ENCODE assay signal across 16 cellular contexts in the genomic region with DNA sequence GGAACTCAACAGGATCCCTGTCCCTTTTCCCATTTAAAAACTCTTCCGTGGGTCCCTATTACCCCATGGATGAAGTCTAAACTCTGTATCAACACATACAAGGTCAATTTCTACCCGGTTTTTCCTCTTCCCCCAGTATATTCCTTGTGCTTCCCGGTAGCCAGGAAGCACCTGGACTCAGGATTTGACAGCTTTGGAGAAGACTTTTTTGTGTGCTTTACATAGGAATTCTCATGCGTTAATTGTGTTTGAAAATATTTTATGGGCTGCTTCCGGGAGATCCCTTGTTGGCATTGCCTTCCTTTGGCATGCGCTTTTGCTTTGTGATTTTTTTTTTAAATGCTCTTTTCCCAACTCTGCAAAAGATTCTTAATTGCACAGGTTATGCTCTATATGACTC. TPM values are rescaled to one million over a fixed set of nuclear protein-coding genes. Genes with fewer than 3 reads are reported as not detected.
DNase-seq lines count a peak whose midpoint lies in the region; ATAC-seq and TF ChIP-seq lines count a peak whose summit lies in the region.
"Had no signal": no experiment of that assay in that cellular context is flagged by ENCODE, and none has a peak within 500 bp of the region (broad histone marks: within the 10 kb centered on the region; RNA-seq: fewer than 3 reads in every experiment).

No MANE protein-coding gene starts in this region.

- H3K36me3 ChIP-seq in suprapubic skin = no peaks in the 10 kb centered on the region

- peaks cover 6% of the 10 kb centered on the region for H3K4me1 ChIP-seq in suprapubic skin

- H3K9me3 ChIP-seq in suprapubic skin = no peaks in the 10 kb centered on the region

- no peak for ATAC-seq in activated T-cell treated with anti-CD3 and anti-CD28 coated beads, Interleukin-2, amount 50 U/mL, for 72 hours (replicated peaks in 1 of 2)
- no peak for ATAC-seq in activated T-cell treated with anti-CD3 and anti-CD28 coated beads, Interleukin-2, amount 50 U/mL, for 4 hours
- no peak for ATAC-seq in activated naive CD8-positive, alpha-beta T cell treated with anti-CD3 and anti-CD28 coated beads, Interleukin-2, amount 50 U/mL, for 24 hours
- ATAC-seq in memory B cell (ENCODE audit: low read depth) (no peak), HG02623 (IDR thresholded peaks at IDR 0.05; ENCODE audit: unreplicated experiment) (no peak), GM18909 (IDR thresholded peaks at IDR 0.05; ENCODE audit: poor library complexity, unreplicated experiment) (no peak)
- ATAC-seq: naive thymus-derived CD8-positive, alpha-beta T cell had no signal

- H3K4me3 ChIP-seq in suprapubic skin = no peak overlapping the region

- peak overlapping the region; percentile 34 for H3K27ac ChIP-seq in suprapubic skin

- peaks cover 30% of the 10 kb centered on the region for H3K4me1 Mint-ChIP-seq in activated T-cell treated with anti-CD3 and anti-CD28 coated beads, Interleukin-2, amount 50 U/mL, for 72 hours (ENCODE audit: low read depth)
- H3K4me1 Mint-ChIP-seq in activated T-cell treated with anti-CD3 and anti-CD28 coated beads, Interleukin-2, amount 50 U/mL, for 4 hours (ENCODE audit: low read depth) = peaks cover 49% of the 10 kb centered on the region
- H3K4me1 Mint-ChIP-seq in activated naive CD8-positive, alpha-beta T cell treated with anti-CD3 and anti-CD28 coated beads, Interleukin-2, amount 50 U/mL, for 24 hours = peaks cover 66% of the 10 kb centered on the region
- H3K4me1 Mint-ChIP-seq in memory B cell = peaks cover 14% of the 10 kb centered on the region

- H3K9me3 Mint-ChIP-seq in activated T-cell treated with anti-CD3 and anti-CD28 coated beads, Interleukin-2, amount 50 U/mL, for 72 hours = no peaks in the 10 kb centered on the region
- H3K9me3 Mint-ChIP-seq in activated T-cell treated with anti-CD3 and anti-CD28 coated beads, Interleukin-2, amount 50 U/mL, for 4 hours = no peaks in the 10 kb centered on the region
- no peaks in the 10 kb centered on the region for H3K9me3 Mint-ChIP-seq in activated naive CD8-positive, alpha-beta T cell treated with anti-CD3 and anti-CD28 coated beads, Interleukin-2, amount 50 U/mL, for 24 hours
- peaks cover 1% of the 10 kb centered on the region for H3K9me3 Mint-ChIP-seq in memory B cell
- H3K9me3 Mint-ChIP-seq: naive thymus-derived CD8-positive, alpha-beta T cell had no signal

- no peaks in the 10 kb centered on the region for H3K27me3 ChIP-seq in suprapubic skin

- no peak for DNase-seq in activated T-cell treated with anti-CD3 and anti-CD28 coated beads, Interleukin-2, amount 50 U/mL, for 72 hours
- no peak for DNase-seq in activated T-cell treated with anti-CD3 and anti-CD28 coated beads, Interleukin-2, amount 50 U/mL, for 4 hours
- no peak for DNase-seq in activated naive CD8-positive, alpha-beta T cell treated with anti-CD3 and anti-CD28 coated beads, Interleukin-2, amount 50 U/mL, for 24 hours
- DNase-seq in memory B cell (ENCODE audit: low spot score in 2 of 2) (no peak), suprapubic skin (ENCODE audit: low spot score in 2 of 2) (no peak), NAMALWA (ENCODE audit: low spot score) (no peak)
- DNase-seq: amniotic stem cell; DMS153; islet precursor cell; KG1; naive thymus-derived CD8-positive, alpha-beta T cell; NCI-H187; NCI-H526; small intestine had no signal

- no peak for TF ChIP-seq CTCF in suprapubic skin (IDR thresholded peaks at IDR 0.05)

- peak overlapping the region in 1 of 2 donors; percentile 29 for H3K4me3 Mint-ChIP-seq in activated T-cell treated with anti-CD3 and anti-CD28 coated beads, Interleukin-2, amount 50 U/mL, for 72 hours
- no peak overlapping the region for H3K4me3 Mint-ChIP-seq in activated T-cell treated with anti-CD3 and anti-CD28 coated beads, Interleukin-2, amount 50 U/mL, for 4 hours
- H3K4me3 Mint-ChIP-seq in activated naive CD8-positive, alpha-beta T cell treated with anti-CD3 and anti-CD28 coated beads, Interleukin-2, amount 50 U/mL, for 24 hours = no peak overlapping the region
- H3K4me3 Mint-ChIP-seq in memory B cell = no peak overlapping the region
- H3K4me3 Mint-ChIP-seq: naive thymus-derived CD8-positive, alpha-beta T cell had no signal

- no peak for TF ChIP-seq POLR2A in suprapubic skin (IDR thresholded peaks at IDR 0.05)

- H3K27ac Mint-ChIP-seq in activated T-cell treated with anti-CD3 and anti-CD28 coated beads, Interleukin-2, amount 50 U/mL, for 72 hours = peak overlapping the region; percentile 54
- H3K27ac Mint-ChIP-seq in activated naive CD8-positive, alpha-beta T cell treated with anti-CD3 and anti-CD28 coated beads, Interleukin-2, amount 50 U/mL, for 24 hours = peak overlapping the region; percentile 31
- peak overlapping the region; percentile 31 for H3K27ac Mint-ChIP-seq in memory B cell

- no peaks in the 10 kb centered on the region for H3K36me3 Mint-ChIP-seq in activated T-cell treated with anti-CD3 and anti-CD28 coated beads, Interleukin-2, amount 50 U/mL, for 72 hours (ENCODE audit: insufficient read depth in 2 of 2)
- H3K36me3 Mint-ChIP-seq in activated T-cell treated with anti-CD3 and anti-CD28 coated beads, Interleukin-2, amount 50 U/mL, for 4 hours (ENCODE audit: insufficient read depth) = peaks cover 4% of the 10 kb centered on the region
- peaks cover 28% of the 10 kb centered on the region for H3K36me3 Mint-ChIP-seq in activated naive CD8-positive, alpha-beta T cell treated with anti-CD3 and anti-CD28 coated beads, Interleukin-2, amount 50 U/mL, for 24 hours (ENCODE audit: low read depth)
- peaks cover 2% of the 10 kb centered on the region for H3K36me3 Mint-ChIP-seq in memory B cell

- TF ChIP-seq EP300 in suprapubic skin (IDR thresholded peaks at IDR 0.05) = no peak

- H3K27me3 Mint-ChIP-seq in activated T-cell treated with anti-CD3 and anti-CD28 coated beads, Interleukin-2, amount 50 U/mL, for 72 hours (ENCODE audit: low read depth) = no peaks in the 10 kb centered on the region
- H3K27me3 Mint-ChIP-seq in activated T-cell treated with anti-CD3 and anti-CD28 coated beads, Interleukin-2, amount 50 U/mL, for 4 hours (ENCODE audit: low read depth) = no peaks in the 10 kb centered on the region
- no peaks in the 10 kb centered on the region for H3K27me3 Mint-ChIP-seq in activated naive CD8-positive, alpha-beta T cell treated with anti-CD3 and anti-CD28 coated beads, Interleukin-2, amount 50 U/mL, for 24 hours
- no peaks in the 10 kb centered on the region for H3K27me3 Mint-ChIP-seq in memory B cell
- H3K27me3 Mint-ChIP-seq: naive thymus-derived CD8-positive, alpha-beta T cell had no signal

- 59% methylated on average over 6 of the region's 6 CpGs for WGBS in suprapubic skin

RNA-seq across cellular contexts. Expression of a gene that starts 7.2 kb away (rescaled TPM):
- 10 to 100 TPM; 57.7 to 70.3 TPM for total RNA-seq in activated T-cell treated with anti-CD3 and anti-CD28 coated beads, Interleukin-2, amount 50 U/mL, for 72 hours
- total RNA-seq in activated T-cell treated with anti-CD3 and anti-CD28 coated beads, Interleukin-2, amount 50 U/mL, for 4 hours = 100 to 1,000 TPM in 1 of 3 donors, 10 to 100 TPM in 2; 78.4 to 109 (median 92.2) TPM
- total RNA-seq in suprapubic skin = 10 to 100 TPM; 19.0 to 27.3 (median 26.3) TPM
